Comparison of ENCODE assay signal across 8 cellular contexts in the genomic region with DNA sequence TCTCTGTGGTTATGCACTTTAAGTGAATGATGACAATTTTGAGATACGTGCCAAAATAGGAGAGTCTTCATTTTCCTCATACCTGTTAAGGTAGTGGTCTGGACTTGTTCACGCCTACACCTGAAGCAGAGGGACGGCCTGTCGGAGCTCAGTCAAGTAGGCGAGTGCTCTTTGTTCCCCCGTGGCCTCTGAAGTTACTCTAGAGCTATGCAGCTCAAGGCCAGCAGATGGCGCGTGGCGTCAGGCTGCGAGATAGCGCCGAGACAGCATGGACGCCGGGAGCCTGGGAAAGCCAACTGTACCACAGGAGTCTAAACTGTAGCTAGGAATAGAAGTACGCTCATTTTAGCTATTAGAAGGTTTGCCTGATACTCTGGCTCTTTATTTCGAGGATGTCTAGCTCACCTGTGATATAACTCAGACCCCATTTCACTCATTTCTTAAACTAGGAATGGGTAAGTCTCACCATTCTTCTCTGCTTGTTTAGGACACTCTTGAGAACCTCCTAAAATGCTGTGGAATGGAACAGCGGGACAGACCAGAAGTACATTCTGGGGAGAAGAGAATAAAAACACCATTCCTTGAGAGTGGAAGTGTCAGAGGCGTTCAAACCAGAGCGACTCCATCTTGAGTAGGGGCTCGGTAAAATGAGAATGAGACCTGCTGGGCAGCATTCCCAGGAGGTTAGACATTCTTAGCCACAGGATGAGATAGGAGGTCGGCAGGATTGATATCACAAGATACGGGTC.
DNase-seq lines count a peak whose midpoint lies in the region; ATAC-seq and TF ChIP-seq lines count a peak whose summit lies in the region.

No MANE protein-coding gene starts in this region.

- H3K27ac ChIP-seq in coronary artery (no peak overlapping the region), right lobe of liver (no peak overlapping the region)

- no peak for TF ChIP-seq POLR2A in right lobe of liver (IDR thresholded peaks at IDR 0.05)

- no peaks in the 10 kb centered on the region for H3K36me3 ChIP-seq in right lobe of liver

- H3K4me3 ChIP-seq in coronary artery (no peak overlapping the region), right lobe of liver (no peak overlapping the region)

- peak; percentile 98 for TF ChIP-seq CTCF in AG09319 (IDR thresholded peaks at IDR 0.05; ENCODE audit: low read depth, low read length)
- TF ChIP-seq CTCF in coronary artery (IDR thresholded peaks at IDR 0.05) = peak; percentile 72
- peak; percentile 86 to 95 (median 90) for TF ChIP-seq CTCF in right lobe of liver (IDR thresholded peaks at IDR 0.05)

- no peaks in the 10 kb centered on the region for H3K27me3 ChIP-seq in right lobe of liver

- ATAC-seq in GM18861 (IDR thresholded peaks at IDR 0.05; ENCODE audit: unreplicated experiment) = peak; percentile 99
- ATAC-seq in HG03064 (IDR thresholded peaks at IDR 0.05; ENCODE audit: low read depth, unreplicated experiment) = peak; percentile 99
- peak; percentile 100 for ATAC-seq in right lobe of liver

- no peaks in the 10 kb centered on the region for H3K9me3 ChIP-seq in right lobe of liver

- DNase-seq in AG09319 (ENCODE audit: extremely low read depth, low read depth) = peak; percentile 56
- DNase-seq in NCI-H446 (lab: John Stamatoyannopoulos, UW) = peak; percentile 36 to 82
- DNase-seq in activated CD4-positive, alpha-beta T cell treated with anti-CD3 and anti-CD28 coated beads for 48 hours = peak; percentile 80
- peak; percentile 76 for DNase-seq in coronary artery (ENCODE audit: low spot score)
- DNase-seq in right lobe of liver = peak; percentile 80 to 83 (median 80)
- peak; percentile 36 to 45 (median 42) for DNase-seq in stimulated activated CD4-positive, alpha-beta T cell treated with anti-CD3 and anti-CD28 coated beads, TNF-alpha, amount 100 ng/mL, for 48 hours (ENCODE audit: low read depth in 3 of 3)

- intact Hi-C loops in right lobe of liver (cut with DNase I) = no loop called here

- no peaks in the 10 kb centered on the region for H3K4me1 ChIP-seq in right lobe of liver

- 25% methylated on average over 22 of the region's 22 CpGs for WGBS in right lobe of liver (ENCODE audit: insufficient coverage, low coverage, low lambda C conversion rate, missing lambda C conversion rate)
